ENCODE assay signal across 23 cellular contexts in genomic region chr11:70952171-70952570, GRCh38.
A peak's percentile ranks its signal among the peaks of the same experiment; 100 is the strongest.
DNase-seq lines count a peak whose midpoint lies in the region; FAIRE-seq and TF ChIP-seq lines count a peak whose summit lies in the region.
"Had no signal": no experiment of that assay in that cellular context is flagged by ENCODE, and none has a peak within 500 bp of the region (broad histone marks: within the 10 kb centered on the region; RNA-seq: fewer than 3 reads in every experiment).

No MANE protein-coding gene starts in this region.

- H3K27ac ChIP-seq in kidney (ENCODE audit: low read depth in 2 of 2, low read length in 2 of 2), result no peak overlapping the region
- H3K27ac ChIP-seq in H9 (ENCODE audit: insufficient read length, low read depth, low read length), result no peak overlapping the region
- H3K27ac ChIP-seq: HL-60, KMS-11, PC-9, SJCRH30 had no signal

- H2AK5ac ChIP-seq in H9 (ENCODE audit: insufficient read length, low read length), result no peak overlapping the region

- WGBS in H9 (ENCODE audit: extremely low coverage, insufficient read length, low lambda C conversion rate), result no CpG with 5 or more reads among the region's 8 CpGs

- TF ChIP-seq CTCF in kidney (IDR thresholded peaks at IDR 0.05; ENCODE audit: borderline replicate concordance, extremely low read depth, insufficient read depth) (no peak), H9 (conservative IDR thresholded peaks at IDR 0.05) (no peak)

- H3K23ac ChIP-seq in H9 (ENCODE audit: insufficient read length, low read depth, low read length), result no peak overlapping the region

- H4K8ac ChIP-seq in H9 (replicated peaks; ENCODE audit: insufficient read length, low read depth, low read length), result no peak overlapping the region

- H3K27ac Mint-ChIP-seq in H9, result no peak overlapping the region; a peak in 1 of 7 replicates

- H2BK120ac ChIP-seq in H9 (ENCODE audit: low read depth, low read length, poor library complexity, severe bottlenecking), result no peak overlapping the region

- H2BK12ac ChIP-seq in H9 (ENCODE audit: insufficient read length, low read depth, low read length), result no peak overlapping the region

- no peaks in the 10 kb centered on the region for H3K79me1 ChIP-seq in H9 (ENCODE audit: insufficient read depth, low read depth, low read length, poor library complexity, severe bottlenecking)

- no peak overlapping the region for H3K4ac ChIP-seq in H9 (ENCODE audit: low read depth, low read length)

- H3K9ac ChIP-seq in kidney (ENCODE audit: low read length in 2 of 2), result no peak overlapping the region
- no peak overlapping the region for H3K9ac ChIP-seq in H9 (ENCODE audit: extremely low read depth, insufficient read length, low read length)
- H3K9ac ChIP-seq: KMS-11 had no signal

- H4K20me1 ChIP-seq in H9 (ENCODE audit: control insufficient read depth, insufficient read depth, insufficient read length), result no peaks in the 10 kb centered on the region

- no peak overlapping the region for H4K91ac ChIP-seq in H9 (ENCODE audit: insufficient read length, low read depth, low read length)

- H3K79me2 ChIP-seq in H9 (ENCODE audit: insufficient read depth, low read length), result 0 out of 2 replicates have a peak, but pooled peaks cover 2% of the 10 kb centered on the region

- no peak overlapping the region for H3K18ac ChIP-seq in H9 (ENCODE audit: insufficient read length, low read depth, low read length)

- no peak overlapping the region for H2BK5ac ChIP-seq in H9 (ENCODE audit: insufficient read length, low read length)

- FAIRE-seq in kidney (lab: Jason Lieb, UNC), result no peak
- FAIRE-seq: GM18507 had no signal

- no peak overlapping the region for H2BK15ac ChIP-seq in H9 (ENCODE audit: low read depth, low read length)

- no peak overlapping the region for H3T11ph ChIP-seq in H9 (ENCODE audit: low read length)

- H3K4me3 ChIP-seq in kidney (ENCODE audit: low read length in 2 of 2), result no peak overlapping the region
- H3K4me3 ChIP-seq: PC-9, SJCRH30 had no signal

- no peaks in the 10 kb centered on the region for H3K36me3 ChIP-seq in kidney (ENCODE audit: control insufficient read depth in 1 of 2, insufficient read depth in 2 of 2, low read length in 2 of 2)
- H3K36me3 ChIP-seq: SJCRH30 had no signal

- peaks cover 11 to 17% of the 10 kb centered on the region in 2 donors for H3K4me1 ChIP-seq in kidney (ENCODE audit: control insufficient read depth in 1 of 2, insufficient read depth in 1 of 2, low read depth in 1 of 2, low read length in 2 of 2)
- no peaks in the 10 kb centered on the region for H3K4me1 ChIP-seq in H9 (ENCODE audit: insufficient read depth, low read length)
- H3K4me1 ChIP-seq: SJCRH30 had no signal

- peaks cover 3% of the 10 kb centered on the region; the same call in 1 of the 2 replicates for H3K27me3 Mint-ChIP-seq in H9 (ENCODE audit: low read depth)

- no peaks in the 10 kb centered on the region; a peak in 3 of 5 replicates for H3K9me3 Mint-ChIP-seq in H9

- H3K56ac ChIP-seq in H9 (ENCODE audit: insufficient read length, low read depth, low read length), result no peak overlapping the region

- peaks cover 18 to 24% (median 19%) of the 10 kb centered on the region in 3 experiments; a peak in 6 of 7 replicates for H3K36me3 Mint-ChIP-seq in H9 (ENCODE audit: insufficient read depth in 1 of 3, low read depth in 3 of 3)
- H3K36me3 Mint-ChIP-seq: IgD-negative memory B cell had no signal

- H4K5ac ChIP-seq in H9 (ENCODE audit: insufficient read length, low read depth, low read length), result no peak overlapping the region

- peaks cover 6 to 7% of the 10 kb centered on the region in 2 experiments; a peak in 3 of 4 replicates for H3K4me1 Mint-ChIP-seq in H9
- H3K4me1 Mint-ChIP-seq: IgD-negative memory B cell had no signal

- DNase-seq in NCI-H1092 treated with DMSO at 0.1 percent for 48 hours (lab: John Stamatoyannopoulos, UW) (peak; percentile 26), NCI-H1092 (lab: John Stamatoyannopoulos, UW) (no peak), NCI-H2171 treated with DMSO at 0.1 percent for 48 hours (lab: John Stamatoyannopoulos, UW) (peak; percentile 2), kidney (peak; percentile 26), superior temporal gyrus (ENCODE audit: extremely low spot score) (peak; percentile 55), H4 (ENCODE audit: low spot score) (no peak), H9 (no peak), HCEC 1CT (no peak)
- DNase-seq: 8988T, ACHN, Calu3, GOT3, MM.1S, NCI-H1417 treated with DMSO at 0.1 percent for 48 hours, NCI-H2029, NCI-H524 treated with DMSO at 0.1 percent for 48 hours, NCI-H774, PC-9, SJCRH30 had no signal

- H3K4me3 Mint-ChIP-seq in H9, result no peak overlapping the region
- H3K4me3 Mint-ChIP-seq: IgD-negative memory B cell had no signal

- no peak overlapping the region for H2AFZ ChIP-seq in H9 (ENCODE audit: low read length)
- H2AFZ ChIP-seq: PC-9 had no signal

- no peaks in the 10 kb centered on the region for H3K27me3 ChIP-seq in H9 (ENCODE audit: insufficient read depth, low read length)
- H3K27me3 ChIP-seq: SJCRH30 had no signal

- no peaks in the 10 kb centered on the region for H3K23me2 ChIP-seq in H9 (ENCODE audit: insufficient read length, low read depth, low read length, poor library complexity, severe bottlenecking)

- H2BK20ac ChIP-seq in H9 (ENCODE audit: low read depth, low read length, poor library complexity, severe bottlenecking), result no peak overlapping the region

- no peak overlapping the region for H3K4me2 ChIP-seq in H9 (ENCODE audit: insufficient read depth, insufficient read length, low read length)
- H3K4me2 ChIP-seq: KMS-11, PC-9 had no signal

- H3K14ac ChIP-seq in H9 (ENCODE audit: insufficient read depth, low read length), result no peak overlapping the region

- H3K9me3 ChIP-seq in kidney (ENCODE audit: control insufficient read depth in 1 of 2, low read length in 2 of 2), result no peaks in the 10 kb centered on the region
- no peaks in the 10 kb centered on the region for H3K9me3 ChIP-seq in H9 (ENCODE audit: control insufficient read depth, low read depth, low read length)
- H3K9me3 ChIP-seq: SJCRH30 had no signal

- intact Hi-C loops in kidney (cut with DNase I), result no loop called here

Comparison
In these comparisons a context has a peak if more than half of its experiments do, and no peak if none do; other contexts are left out.
1. DNase-seq: peak in NCI-H1092 treated with DMSO at 0.1 percent for 48 hours (single experiment), NCI-H2171 treated with DMSO at 0.1 percent for 48 hours (single experiment), kidney (single experiment) and superior temporal gyrus (single experiment); none in NCI-H1092 (single experiment), H4 (single experiment), H9 (single experiment) and HCEC 1CT (single experiment).